In genomic region chr12:119178544-119179334, GRCh38 we compare ENCODE assay signal across 8 cellular contexts. TPM values are rescaled to one million over a fixed set of nuclear protein-coding genes. Genes with fewer than 3 reads are reported as not detected.
DNase-seq lines count a peak whose midpoint lies in the region; ATAC-seq and TF ChIP-seq lines count a peak whose summit lies in the region.

TSS of gene HSPB8 (plus strand) at chr12:119178931. CDS start at chr12:119179313, 382 bp downstream.

- H3K9me3 ChIP-seq in adrenal gland (replicated peaks in 1 of 3) (no peaks in the 10 kb centered on the region), left ventricle myocardium inferior (replicated peaks) (no peaks in the 10 kb centered on the region)

- H3K36me3 Mint-ChIP-seq in progenitor cell of endocrine pancreas (ENCODE audit: insufficient read depth) = no peaks in the 10 kb centered on the region
- H3K36me3 Mint-ChIP-seq in activated T-cell treated with anti-CD3 and anti-CD28 coated beads, Interleukin-2, amount 50 U/mL, for 24 hours (ENCODE audit: low read depth) = no peaks in the 10 kb centered on the region

- peak within 1 kb of the TSS; percentile 96 for H3K27ac Mint-ChIP-seq in progenitor cell of endocrine pancreas
- no peak within 1 kb of the TSS for H3K27ac Mint-ChIP-seq in activated T-cell treated with anti-CD3 and anti-CD28 coated beads, Interleukin-2, amount 50 U/mL, for 24 hours

- TF ChIP-seq CTCF in adrenal gland (IDR thresholded peaks at IDR 0.05) (no peak), left ventricle myocardium inferior (IDR thresholded peaks at IDR 0.05; ENCODE audit: borderline replicate concordance) (no peak), progenitor cell of endocrine pancreas (IDR thresholded peaks at IDR 0.05; ENCODE audit: unreplicated experiment) (no peak), GM10266 (IDR thresholded peaks at IDR 0.05; ENCODE audit: control insufficient read depth, insufficient read depth, low read depth, missing control alignments) (no peak)

- peak within 1 kb of the TSS; percentile 71 for H3K4me3 Mint-ChIP-seq in progenitor cell of endocrine pancreas (ENCODE audit: low read depth)
- H3K4me3 Mint-ChIP-seq in activated T-cell treated with anti-CD3 and anti-CD28 coated beads, Interleukin-2, amount 50 U/mL, for 24 hours = no peak within 1 kb of the TSS

- WGBS in adrenal gland, 4 donors = 3 to 21% (median 4%) methylated on average over 5 to 33 of the region's 33 CpGs

- peaks cover 46% of the 10 kb centered on the region for H3K4me1 Mint-ChIP-seq in progenitor cell of endocrine pancreas (ENCODE audit: low read depth)
- no peaks in the 10 kb centered on the region for H3K4me1 Mint-ChIP-seq in activated T-cell treated with anti-CD3 and anti-CD28 coated beads, Interleukin-2, amount 50 U/mL, for 24 hours (ENCODE audit: low read depth)

- H3K27me3 ChIP-seq in adrenal gland (no peaks in the 10 kb centered on the region), left ventricle myocardium inferior (ENCODE audit: low read depth) (peaks cover 4% of the 10 kb centered on the region)

- H3K4me1 ChIP-seq in adrenal gland (replicated peaks in 1 of 2) = peaks cover 0 to 13% of the 10 kb centered on the region in 2 donors
- H3K4me1 ChIP-seq in left ventricle myocardium inferior = peaks cover 76% of the 10 kb centered on the region

- H3K4me3 ChIP-seq in adrenal gland = peak within 1 kb of the TSS in 2 of 4 donors; percentile 9 to 60
- peak within 1 kb of the TSS; percentile 77 for H3K4me3 ChIP-seq in left ventricle myocardium inferior

- no peaks in the 10 kb centered on the region for H3K36me3 ChIP-seq in adrenal gland (replicated peaks in 1 of 2)
- peaks cover 5% of the 10 kb centered on the region for H3K36me3 ChIP-seq in left ventricle myocardium inferior

- peaks cover 3% of the 10 kb centered on the region for H3K27me3 Mint-ChIP-seq in progenitor cell of endocrine pancreas
- peaks cover 20% of the 10 kb centered on the region for H3K27me3 Mint-ChIP-seq in activated T-cell treated with anti-CD3 and anti-CD28 coated beads, Interleukin-2, amount 50 U/mL, for 24 hours

- ATAC-seq in GM18505 (IDR thresholded peaks at IDR 0.05; ENCODE audit: unreplicated experiment) (no peak), GM18907 (IDR thresholded peaks at IDR 0.05; ENCODE audit: unreplicated experiment) (no peak)

- DNase-seq in HT1080 (ENCODE audit: low read depth) (peak; percentile 76), adrenal gland (peak; percentile 74 to 94 (median 83)), left ventricle myocardium inferior (peak; percentile 94), progenitor cell of endocrine pancreas (ENCODE audit: low spot score, unreplicated experiment) (peak; percentile 68), GM10266 (ENCODE audit: extremely low spot score) (no peak)
- no peak for DNase-seq in activated T-cell treated with anti-CD3 and anti-CD28 coated beads, Interleukin-2, amount 50 U/mL, for 24 hours

- TF ChIP-seq POLR2A in adrenal gland (IDR thresholded peaks at IDR 0.05) = peak; percentile 78 to 91
- TF ChIP-seq POLR2A in GM18505 (IDR thresholded peaks at IDR 0.05; ENCODE audit: borderline replicate concordance, extremely low read depth, insufficient read depth, insufficient read length) = no peak

- H3K9me3 Mint-ChIP-seq in progenitor cell of endocrine pancreas (ENCODE audit: low read depth) = no peaks in the 10 kb centered on the region
- H3K9me3 Mint-ChIP-seq in activated T-cell treated with anti-CD3 and anti-CD28 coated beads, Interleukin-2, amount 50 U/mL, for 24 hours = no peaks in the 10 kb centered on the region

- H3K27ac ChIP-seq in adrenal gland = peak within 1 kb of the TSS in 4 of 5 donors; percentile 53 to 86 (median 68)
- peak within 1 kb of the TSS; percentile 91 for H3K27ac ChIP-seq in left ventricle myocardium inferior (replicated peaks)

- intact Hi-C loops in adrenal gland (cut with DNase I) = no loop called here
- intact Hi-C loops in left ventricle myocardium inferior (cut with micrococcal nuclease) = no loop called here

RNA-seq across cellular contexts. Expression of gene HSPB8, which starts in this region (rescaled TPM):
- total RNA-seq in HT1080 (2014; rRNA removed; shearing (Covaris generic)) = 8.7 TPM in 2 replicates
- polyA plus RNA-seq in HT1080 (2015; cell fraction: cytosol; rRNA removed) = 7.1 and 7.8 TPM in 2 replicates
- 5.2 and 5.9 TPM in 2 replicates for polyA plus RNA-seq in HT1080 (2015; cell fraction: nucleus; rRNA removed)
- total RNA-seq in adrenal gland = 10 to 100 TPM in 6 of 8 donors, 1 to 10 TPM in 2; 4.0 to 27.8 (median 15.0) TPM
- 10 to 100 TPM in 2 of 3 donors, 1 to 10 TPM in 1; 8.6 to 15.6 (median 10.2) TPM for polyA plus RNA-seq in adrenal gland
- 512 TPM for total RNA-seq in left ventricle myocardium inferior
- 37.9 and 38.7 TPM in 2 replicates for total RNA-seq in progenitor cell of endocrine pancreas

Comparison
In these comparisons a context has a peak if more than half of its experiments do, and no peak if none do; other contexts are left out.
1. RNA of gene HSPB8 (total RNA-seq): 512 TPM in left ventricle myocardium inferior (single experiment); 37.9 to 38.7 TPM in progenitor cell of endocrine pancreas, 4.0 to 27.8 TPM in adrenal gland and 8.7 TPM in HT1080; every median in the first group is over 10 times any median in the second.
2. DNase-seq: peak in HT1080 (single experiment), adrenal gland (7 of 7), left ventricle myocardium inferior (single experiment) and progenitor cell of endocrine pancreas (single experiment); none in GM10266 (single experiment) and activated T-cell treated with anti-CD3 and anti-CD28 coated beads, Interleukin-2, amount 50 U/mL, for 24 hours (single experiment).